Comparison of ENCODE assay signal across 20 cellular contexts in genomic region chr11:65130631-65131416, GRCh38. TPM values are rescaled to one million over a fixed set of nuclear protein-coding genes. Genes with fewer than 3 reads are reported as not detected.
DNase-seq lines count a peak whose midpoint lies in the region; ATAC-seq and TF ChIP-seq lines count a peak whose summit lies in the region.
"Had no signal": no experiment of that assay in that cellular context is flagged by ENCODE, and none has a peak within 500 bp of the region (broad histone marks: within the 10 kb centered on the region; RNA-seq: fewer than 3 reads in every experiment).

No MANE protein-coding gene starts in this region.

- no peak for ATAC-seq in naive thymus-derived CD8-positive, alpha-beta T cell
- no peak for ATAC-seq in GM18511 (IDR thresholded peaks at IDR 0.05; ENCODE audit: unreplicated experiment)
- ATAC-seq: GM23338 had no signal

- peak overlapping the region; percentile 99 for H3K4me3 ChIP-seq in BLaER1
- H3K4me3 ChIP-seq: GM23338, ovary, SK-N-MC, suprapubic skin had no signal

- no peaks in the 10 kb centered on the region for H3K27me3 Mint-ChIP-seq in Calu3 (ENCODE audit: unreplicated experiment)
- no peaks in the 10 kb centered on the region for H3K27me3 Mint-ChIP-seq in activated naive CD8-positive, alpha-beta T cell
- no peaks in the 10 kb centered on the region for H3K27me3 Mint-ChIP-seq in naive thymus-derived CD8-positive, alpha-beta T cell

- no peaks in the 10 kb centered on the region for H3K9me3 ChIP-seq in BLaER1
- H3K9me3 ChIP-seq: ovary, suprapubic skin had no signal

- no peaks in the 10 kb centered on the region for H3K27me3 ChIP-seq in BLaER1
- H3K27me3 ChIP-seq: ovary, suprapubic skin had no signal

- TF ChIP-seq CTCF in Calu3 (IDR thresholded peaks at IDR 0.05; ENCODE audit: unreplicated experiment) = no peak

- peaks cover 49% of the 10 kb centered on the region for H4K20me1 ChIP-seq in BLaER1

- CTCF ChIA-PET in Calu3 (lab: Charles Lee) = no interaction called here

- H3K4me1 Mint-ChIP-seq in Calu3 (ENCODE audit: low read depth, unreplicated experiment) = peaks cover 17% of the 10 kb centered on the region
- H3K4me1 Mint-ChIP-seq in activated naive CD8-positive, alpha-beta T cell (ENCODE audit: low read depth) = peaks cover 24% of the 10 kb centered on the region
- peaks cover 14 to 41% (median 28%) of the 10 kb centered on the region in 4 donors for H3K4me1 Mint-ChIP-seq in naive thymus-derived CD8-positive, alpha-beta T cell

- no TSS peak for BruUV-seq in Calu3 (replicated peaks; lab: Mats Ljungman, UMichigan)

- POLR2A ChIA-PET in naive thymus-derived CD8-positive, alpha-beta T cell (lab: Charles Lee) = interaction anchor here (1.1 to 3.0 kb wide), 4 partner anchors 9 to 20 kb away, joined by 4 to 20 read pairs (median 6); partner anchors contain the start of genes FAU, MRPL49 and ZNHIT2

- H3K4me2 ChIP-seq in BLaER1 = peak overlapping the region; percentile 99
- H3K4me2 ChIP-seq: GM23338 had no signal

- H3K36me3 ChIP-seq in BLaER1 = peaks cover 73% of the 10 kb centered on the region
- H3K36me3 ChIP-seq: ovary had no signal

- peak overlapping the region; percentile 98 for H3K9ac ChIP-seq in BLaER1

- no peaks in the 10 kb centered on the region for H3K9me3 Mint-ChIP-seq in Calu3 (ENCODE audit: low read depth, unreplicated experiment)
- no peaks in the 10 kb centered on the region for H3K9me3 Mint-ChIP-seq in activated naive CD8-positive, alpha-beta T cell (ENCODE audit: low read depth)
- H3K9me3 Mint-ChIP-seq in naive thymus-derived CD8-positive, alpha-beta T cell = no peaks in the 10 kb centered on the region
- H3K9me3 Mint-ChIP-seq: GM23338 had no signal

- intact Hi-C loops in Calu3 (cut with micrococcal nuclease; ENCODE audit: unreplicated experiment) = no loop called here

- H3K4me3 Mint-ChIP-seq in Calu3 (ENCODE audit: low read depth, unreplicated experiment) = no peak overlapping the region
- peak overlapping the region; percentile 23 for H3K4me3 Mint-ChIP-seq in activated naive CD8-positive, alpha-beta T cell
- H3K4me3 Mint-ChIP-seq in naive thymus-derived CD8-positive, alpha-beta T cell = peak overlapping the region in 5 of 10 donors; percentile 4 to 70 (median 18)
- H3K4me3 Mint-ChIP-seq: GM23338 had no signal

- DNase-seq in Calu3 (no peak), KG1 (lab: John Stamatoyannopoulos, UW) (no peak)
- no peak for DNase-seq in naive thymus-derived CD8-positive, alpha-beta T cell
- DNase-seq in stimulated activated naive CD4-positive, alpha-beta T cell (lab: John Stamatoyannopoulos, UW) = no peak
- no peak for DNase-seq in activated CD4-positive, CD25-positive, alpha-beta regulatory T cell (lab: John Stamatoyannopoulos, UW)
- DNase-seq: cerebellar nuclear complex; GDM1; hypothalamus; kidney glomerular epithelial cell; NCI-H1092 treated with DMSO at 0.1 percent for 48 hours; NCI-H2081 treated with DMSO at 0.1 percent for 48 hours; NCI-H526; stimulated activated CD4-positive, alpha-beta T cell treated with anti-CD3 and anti-CD28 coated beads, Interleukin-4, amount 100 ng/mL, for 1 hour had no signal

- peaks cover 92% of the 10 kb centered on the region for H3K36me3 Mint-ChIP-seq in Calu3 (ENCODE audit: insufficient read depth, unreplicated experiment)
- H3K36me3 Mint-ChIP-seq in activated naive CD8-positive, alpha-beta T cell = no peaks in the 10 kb centered on the region
- H3K36me3 Mint-ChIP-seq in naive thymus-derived CD8-positive, alpha-beta T cell = peaks cover 0 to 53% (median 0%) of the 10 kb centered on the region in 3 donors

- H3K27ac Mint-ChIP-seq in Calu3 (ENCODE audit: unreplicated experiment) = peak overlapping the region; percentile 24
- peak overlapping the region; percentile 70 for H3K27ac Mint-ChIP-seq in activated naive CD8-positive, alpha-beta T cell
- H3K27ac Mint-ChIP-seq in naive thymus-derived CD8-positive, alpha-beta T cell = peak overlapping the region in 7 of 10 donors; percentile 32 to 99 (median 36)
- H3K27ac Mint-ChIP-seq: GM23338 had no signal

- peaks cover 56% of the 10 kb centered on the region for H3K4me1 ChIP-seq in BLaER1

- H3K27ac ChIP-seq in BLaER1 = peak overlapping the region; percentile 99
- H3K27ac ChIP-seq: ovary, SK-N-MC, suprapubic skin had no signal

RNA-seq across cellular contexts. Expression of gene SYVN1, which starts 3.5 kb away (rescaled TPM):
- 68.5 and 76.7 TPM in 2 replicates for total RNA-seq in Calu3 (2022)
- total RNA-seq in naive thymus-derived CD8-positive, alpha-beta T cell = 10 to 100 TPM; 61.9 to 65.2 TPM
- 10 to 100 TPM in 1 of 3 donors, 1 to 10 TPM in 2; 7.9 to 10.6 (median 8.2) TPM for polyA plus RNA-seq in naive thymus-derived CD8-positive, alpha-beta T cell

RNA-seq across cellular contexts. Expression of gene MRPL49, which starts 8.7 kb away (rescaled TPM):
- total RNA-seq in Calu3 (2022) = 84.1 and 97.9 TPM in 2 replicates
- 10 to 100 TPM; 76.0 to 76.2 TPM for total RNA-seq in naive thymus-derived CD8-positive, alpha-beta T cell
- 10 to 100 TPM; 78.9 to 96.9 (median 90.1) TPM for polyA plus RNA-seq in naive thymus-derived CD8-positive, alpha-beta T cell

RNA-seq across cellular contexts. Expression of gene FAU, which starts 8.9 kb away (rescaled TPM):
- total RNA-seq in Calu3 (2022) = 650 and 668 TPM in 2 replicates
- 1,000 to 10,000 TPM; 1,487 to 1,501 TPM for total RNA-seq in naive thymus-derived CD8-positive, alpha-beta T cell
- polyA plus RNA-seq in naive thymus-derived CD8-positive, alpha-beta T cell = 1,000 to 10,000 TPM; 1,097 to 1,366 (median 1,350) TPM

RNA-seq across cellular contexts. Expression of gene ZNHIT2, which starts 13.3 kb away (rescaled TPM):
- 13.2 and 17.2 TPM in 2 replicates for total RNA-seq in Calu3 (2022)
- total RNA-seq in naive thymus-derived CD8-positive, alpha-beta T cell = 10 to 100 TPM; 16.6 to 17.9 TPM
- 10 to 100 TPM; 24.3 to 33.1 (median 29.8) TPM for polyA plus RNA-seq in naive thymus-derived CD8-positive, alpha-beta T cell

RNA-seq across cellular contexts. Expression of gene TM7SF2, which starts 19.2 kb away (rescaled TPM):
- 41.2 and 42.8 TPM in 2 replicates for total RNA-seq in Calu3 (2022)
- 10 to 100 TPM; 29.0 to 29.2 TPM for total RNA-seq in naive thymus-derived CD8-positive, alpha-beta T cell
- polyA plus RNA-seq in naive thymus-derived CD8-positive, alpha-beta T cell = 10 to 100 TPM; 17.4 to 22.6 (median 21.2) TPM
